In the genomic region with DNA sequence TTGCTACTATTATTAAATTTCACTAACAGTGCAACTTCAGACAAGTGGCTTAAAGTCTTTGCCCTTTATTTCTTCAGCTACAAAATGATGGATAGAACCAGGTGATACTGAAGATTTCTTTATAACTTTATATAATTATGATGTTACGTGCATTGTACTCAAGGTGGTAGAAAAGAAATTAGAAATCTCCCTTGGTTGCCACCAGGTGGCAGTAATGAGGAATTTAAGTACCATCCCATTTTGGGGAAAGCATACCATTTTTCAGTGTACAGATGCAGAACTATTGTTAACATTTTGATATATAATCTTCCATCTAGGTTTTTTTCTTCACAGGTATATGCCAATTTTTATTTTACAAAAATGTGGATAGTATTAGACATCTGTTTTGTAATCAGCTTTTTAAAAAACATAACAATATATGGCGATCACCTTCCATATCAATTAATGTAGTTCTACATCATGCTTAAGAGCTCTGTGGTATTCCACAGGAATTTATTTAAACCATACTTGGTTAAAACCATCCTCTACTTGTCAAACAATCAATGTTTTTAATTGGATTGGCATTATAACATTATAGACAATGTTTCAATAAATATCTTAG, we compare ENCODE assay signal across 1 cellular context.
TF ChIP-seq lines count a peak whose summit lies in the region.

No MANE protein-coding gene starts in this region.

TF ChIP-seq in H1, 55 proteins besides CTCF, POLR2A, EP300 and RAD21:
- no peak for TF ChIP-seq SIRT6 (IDR thresholded peaks at IDR 0.05; ENCODE audit: low read length)
- no peak for TF ChIP-seq SAP30 (IDR thresholded peaks at IDR 0.05; ENCODE audit: insufficient read depth, insufficient replicate concordance, low read length)
- TF ChIP-seq KDM4A (IDR thresholded peaks at IDR 0.05; ENCODE audit: low read depth, low read length, severe bottlenecking), result no peak
TF ChIP-seq in H1: peak in this region for 0.
